In the genomic region with DNA sequence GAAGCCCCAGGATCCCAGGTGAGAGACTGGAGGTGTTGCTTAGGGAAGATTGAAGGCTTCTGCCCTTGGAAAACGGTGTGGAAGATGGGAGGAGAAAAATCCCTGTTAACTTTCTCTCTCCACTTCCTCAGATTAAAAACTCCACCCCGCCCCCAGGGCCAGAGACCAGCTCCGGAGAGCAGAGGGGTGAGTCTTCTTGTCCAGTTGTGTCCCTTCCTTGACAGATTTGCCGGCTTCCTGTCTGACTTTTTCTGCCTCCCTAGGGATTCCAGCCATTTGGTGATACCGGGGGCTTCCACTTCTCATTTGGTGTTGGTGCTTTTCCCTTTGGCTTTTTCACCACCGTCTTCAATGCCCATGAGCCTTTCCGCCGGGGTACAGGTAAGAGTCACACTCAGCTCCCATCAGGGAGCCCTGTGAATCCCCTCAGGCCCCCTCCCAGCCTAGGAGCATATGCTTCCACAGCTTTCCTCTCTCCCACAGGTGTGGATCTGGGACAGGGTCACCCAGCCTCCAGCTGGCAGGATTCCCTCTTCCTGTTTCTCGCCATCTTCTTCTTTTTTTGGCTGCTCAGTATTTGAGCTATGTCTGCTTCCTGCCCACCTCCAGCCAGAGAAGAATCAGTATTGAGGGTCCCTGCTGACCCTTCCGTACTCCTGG, we compare ENCODE assay signal across 10 cellular contexts. TPM values are rescaled to one million over a fixed set of nuclear protein-coding genes. Genes with fewer than 3 reads are reported as not detected.
DNase-seq lines count a peak whose midpoint lies in the region; ATAC-seq, FAIRE-seq and TF ChIP-seq lines count a peak whose summit lies in the region.
"Had no signal": no experiment of that assay in that cellular context is flagged by ENCODE, and none has a peak within 500 bp of the region (broad histone marks: within the 10 kb centered on the region; RNA-seq: fewer than 3 reads in every experiment).

No MANE protein-coding gene starts in this region.

- H3K4me2 ChIP-seq in smooth muscle cell = no peak overlapping the region

- H3K27me3 ChIP-seq in effector memory CD4-positive, alpha-beta T cell (replicated peaks; ENCODE audit: control insufficient read depth, insufficient read depth, low read length, poor library complexity, severe bottlenecking) = no peaks in the 10 kb centered on the region
- H3K27me3 ChIP-seq in smooth muscle cell (ENCODE audit: low read depth) (no peaks in the 10 kb centered on the region), small intestine (ENCODE audit: control insufficient read depth in 2 of 2, insufficient read depth in 2 of 2, low read length in 2 of 2) (no peaks in the 10 kb centered on the region)

- no peak for FAIRE-seq in small intestine (lab: Jason Lieb, UNC)
- FAIRE-seq: endometrium had no signal

- ATAC-seq in activated CD8-positive, alpha-beta memory T cell treated with anti-CD3 and anti-CD28 coated beads, Interleukin-2, amount 10 ng/mL, durations not matched to agents 7 days and 5 days = no peak
- no peak for ATAC-seq in T-cell (replicated peaks in 1 of 4)
- no peak for ATAC-seq in stimulated activated naive CD8-positive, alpha-beta T cell treated with anti-CD3 and anti-CD28 coated beads, Interleukin-15, amount 100 ng/mL, for 72 hours

- no peak overlapping the region for H2AFZ ChIP-seq in smooth muscle cell (ENCODE audit: low read depth)

- no peak overlapping the region for H3K4me3 ChIP-seq in effector memory CD4-positive, alpha-beta T cell (ENCODE audit: insufficient read depth, low read depth, low read length, poor library complexity, severe bottlenecking)
- H3K4me3 ChIP-seq in smooth muscle cell (no peak overlapping the region), small intestine (ENCODE audit: low read depth in 1 of 2, low read length in 2 of 2) (no peak overlapping the region)

- H3K9me3 Mint-ChIP-seq in activated CD8-positive, alpha-beta memory T cell treated with anti-CD3 and anti-CD28 coated beads, Interleukin-2, amount 10 ng/mL, durations not matched to agents 7 days and 5 days (ENCODE audit: low read depth) = no peaks in the 10 kb centered on the region
- H3K9me3 Mint-ChIP-seq in T-cell = no peaks in the 10 kb centered on the region
- H3K9me3 Mint-ChIP-seq in glutamatergic neuron (ENCODE audit: unreplicated experiment) = peaks cover 19% of the 10 kb centered on the region
- no peaks in the 10 kb centered on the region for H3K9me3 Mint-ChIP-seq in stimulated activated naive CD8-positive, alpha-beta T cell treated with anti-CD3 and anti-CD28 coated beads, Interleukin-15, amount 100 ng/mL, for 72 hours

- TF ChIP-seq CTCF in glutamatergic neuron (IDR thresholded peaks at IDR 0.05; ENCODE audit: partially characterized antibody, unreplicated experiment) (no peak), smooth muscle cell (IDR thresholded peaks at IDR 0.05; ENCODE audit: borderline replicate concordance, insufficient read depth, poor library complexity, severe bottlenecking) (no peak)

- H3K27ac Mint-ChIP-seq in activated CD8-positive, alpha-beta memory T cell treated with anti-CD3 and anti-CD28 coated beads, Interleukin-2, amount 10 ng/mL, durations not matched to agents 7 days and 5 days = peak overlapping the region; percentile 4
- H3K27ac Mint-ChIP-seq in T-cell (peak overlapping the region; percentile 96 to 99), glutamatergic neuron (ENCODE audit: unreplicated experiment) (no peak overlapping the region)
- peak overlapping the region in 1 of 2 donors; percentile 60 for H3K27ac Mint-ChIP-seq in stimulated activated naive CD8-positive, alpha-beta T cell treated with anti-CD3 and anti-CD28 coated beads, Interleukin-15, amount 100 ng/mL, for 72 hours

- peaks cover 39% of the 10 kb centered on the region for H3K36me3 ChIP-seq in effector memory CD4-positive, alpha-beta T cell (ENCODE audit: control insufficient read depth, insufficient read depth, low read length)
- H3K36me3 ChIP-seq in smooth muscle cell (ENCODE audit: low read depth) = no peaks in the 10 kb centered on the region
- H3K36me3 ChIP-seq in small intestine (ENCODE audit: control insufficient read depth in 2 of 2, insufficient read depth in 2 of 2, low read length in 2 of 2) = peaks cover 3 to 6% of the 10 kb centered on the region in 2 donors

- H3K27me3 Mint-ChIP-seq in activated CD8-positive, alpha-beta memory T cell treated with anti-CD3 and anti-CD28 coated beads, Interleukin-2, amount 10 ng/mL, durations not matched to agents 7 days and 5 days = no peaks in the 10 kb centered on the region
- H3K27me3 Mint-ChIP-seq in T-cell (no peaks in the 10 kb centered on the region), glutamatergic neuron (ENCODE audit: unreplicated experiment) (peaks cover 20% of the 10 kb centered on the region)
- H3K27me3 Mint-ChIP-seq in stimulated activated naive CD8-positive, alpha-beta T cell treated with anti-CD3 and anti-CD28 coated beads, Interleukin-15, amount 100 ng/mL, for 72 hours = no peaks in the 10 kb centered on the region

- CTCF ChIA-PET in activated CD8-positive, alpha-beta memory T cell treated with anti-CD3 and anti-CD28 coated beads, Interleukin-2, amount 10 ng/mL, durations not matched to agents 7 days and 5 days (lab: Charles Lee) = interaction anchor here (0.8 to 4.6 kb wide), 6 partner anchors 9 to 659 kb away, joined by 3 to 31 read pairs (median 4); a partner anchor contains a TSS
- CTCF ChIA-PET in T-cell (lab: Charles Lee) = interaction anchor here in 1 of 2 donors (0.6 kb wide), 1 partner anchor 1687 kb away, joined by 3 read pairs; no protein-coding TSS in a partner anchor

- peaks cover 14% of the 10 kb centered on the region for H3K36me3 Mint-ChIP-seq in activated CD8-positive, alpha-beta memory T cell treated with anti-CD3 and anti-CD28 coated beads, Interleukin-2, amount 10 ng/mL, durations not matched to agents 7 days and 5 days
- peaks cover 17% of the 10 kb centered on the region for H3K36me3 Mint-ChIP-seq in T-cell
- peaks cover 5% of the 10 kb centered on the region for H3K36me3 Mint-ChIP-seq in glutamatergic neuron (ENCODE audit: unreplicated experiment)

- H3K79me2 ChIP-seq in smooth muscle cell (ENCODE audit: low read depth) = peaks cover 22% of the 10 kb centered on the region

- H3K27ac ChIP-seq in effector memory CD4-positive, alpha-beta T cell (ENCODE audit: insufficient read depth, low read length, poor library complexity, severe bottlenecking) = no peak overlapping the region
- H3K27ac ChIP-seq in smooth muscle cell (ENCODE audit: low read depth) (no peak overlapping the region), small intestine (ENCODE audit: low read depth in 1 of 2, low read length in 1 of 2) (no peak overlapping the region)

- POLR2A ChIA-PET in T-cell (lab: Charles Lee) = interaction anchor here in 1 of 2 donors (1.1 kb wide), 1 partner anchor 52 kb away, joined by 6 read pairs; a partner anchor contains a TSS

- H3K9ac ChIP-seq in smooth muscle cell (ENCODE audit: low read depth) = no peak overlapping the region

- peaks cover 34% of the 10 kb centered on the region for H3K4me1 ChIP-seq in effector memory CD4-positive, alpha-beta T cell (ENCODE audit: control insufficient read depth, insufficient read depth, low read length, poor library complexity, severe bottlenecking)
- H3K4me1 ChIP-seq in smooth muscle cell (ENCODE audit: low read depth) = peaks cover 10% of the 10 kb centered on the region
- H3K4me1 ChIP-seq in small intestine (ENCODE audit: control insufficient read depth in 2 of 2, insufficient read depth in 1 of 2, low read depth in 1 of 2, low read length in 1 of 2) = peaks cover 0 to 15% of the 10 kb centered on the region in 2 donors

- WGBS in smooth muscle cell (ENCODE audit: low lambda C conversion rate) = 92% methylated on average over 10 of the region's 10 CpGs
- 66 to 78% (median 69%) methylated on average over 10 of the region's 10 CpGs for WGBS in small intestine, 3 donors

- H4K20me1 ChIP-seq in smooth muscle cell (ENCODE audit: low read depth) = no peaks in the 10 kb centered on the region

- peaks cover 9% of the 10 kb centered on the region for H3F3A ChIP-seq in smooth muscle cell (ENCODE audit: low read depth)

- no peak overlapping the region for H3K4me3 Mint-ChIP-seq in activated CD8-positive, alpha-beta memory T cell treated with anti-CD3 and anti-CD28 coated beads, Interleukin-2, amount 10 ng/mL, durations not matched to agents 7 days and 5 days
- H3K4me3 Mint-ChIP-seq in T-cell (peak overlapping the region; percentile 92 to 98 (median 95)), glutamatergic neuron (ENCODE audit: unreplicated experiment) (peak overlapping the region; percentile 94)
- peak overlapping the region; percentile 86 to 94 for H3K4me3 Mint-ChIP-seq in stimulated activated naive CD8-positive, alpha-beta T cell treated with anti-CD3 and anti-CD28 coated beads, Interleukin-15, amount 100 ng/mL, for 72 hours

- H3K9me3 ChIP-seq in effector memory CD4-positive, alpha-beta T cell (ENCODE audit: control insufficient read depth, low read length) = no peaks in the 10 kb centered on the region
- H3K9me3 ChIP-seq in smooth muscle cell (replicated peaks; ENCODE audit: low read depth) (no peaks in the 10 kb centered on the region), small intestine (ENCODE audit: control insufficient read depth, low read depth) (no peaks in the 10 kb centered on the region)

- H3K4me1 Mint-ChIP-seq in activated CD8-positive, alpha-beta memory T cell treated with anti-CD3 and anti-CD28 coated beads, Interleukin-2, amount 10 ng/mL, durations not matched to agents 7 days and 5 days = peaks cover 39% of the 10 kb centered on the region
- peaks cover 67 to 76% (median 69%) of the 10 kb centered on the region in 3 donors for H3K4me1 Mint-ChIP-seq in T-cell
- peaks cover 33% of the 10 kb centered on the region for H3K4me1 Mint-ChIP-seq in glutamatergic neuron (ENCODE audit: low read depth, unreplicated experiment)
- H3K4me1 Mint-ChIP-seq in stimulated activated naive CD8-positive, alpha-beta T cell treated with anti-CD3 and anti-CD28 coated beads, Interleukin-15, amount 100 ng/mL, for 72 hours = peaks cover 69% of the 10 kb centered on the region

- no peak for DNase-seq in activated CD8-positive, alpha-beta memory T cell treated with anti-CD3 and anti-CD28 coated beads, Interleukin-2, amount 10 ng/mL, durations not matched to agents 7 days and 5 days
- no peak for DNase-seq in activated CD8-positive, alpha-beta memory T cell treated with anti-CD3 and anti-CD28 coated beads for 24 hours
- DNase-seq in T-cell (no peak), glutamatergic neuron (no peak), smooth muscle cell (lab: John Stamatoyannopoulos, UW; ENCODE audit: unreplicated experiment) (no peak), small intestine (no peak)
- no peak for DNase-seq in stimulated activated naive CD8-positive, alpha-beta T cell treated with anti-CD3 and anti-CD28 coated beads, Interleukin-15, amount 100 ng/mL, for 72 hours
- no peak for DNase-seq in effector memory CD4-positive, alpha-beta T cell
- DNase-seq: islet precursor cell had no signal

RNA-seq across cellular contexts. Expression of a gene that starts 1.7 kb away (rescaled TPM):
- 10 to 100 TPM; 41.0 to 51.9 TPM for total RNA-seq in activated CD8-positive, alpha-beta memory T cell treated with anti-CD3 and anti-CD28 coated beads, Interleukin-2, amount 10 ng/mL, durations not matched to agents 7 days and 5 days
- total RNA-seq in T-cell (10 to 100 TPM; 23.6 to 49.3 (median 44.6) TPM), glutamatergic neuron (ENCODE audit: unreplicated experiment) (103 TPM), smooth muscle cell (49.3 and 58.1 TPM in 2 replicates)
- polyA plus RNA-seq in smooth muscle cell (74.0 and 75.9 TPM in 2 replicates), small intestine (100 to 1,000 TPM; 114 to 232 (median 209) TPM)

RNA-seq across cellular contexts. Expression of a gene that starts 4.0 kb away (rescaled TPM):
- total RNA-seq in activated CD8-positive, alpha-beta memory T cell treated with anti-CD3 and anti-CD28 coated beads, Interleukin-2, amount 10 ng/mL, durations not matched to agents 7 days and 5 days = 10 to 100 TPM; 37.5 to 38.6 TPM
- total RNA-seq in T-cell (10 to 100 TPM; 23.5 to 34.6 (median 31.0) TPM), glutamatergic neuron (ENCODE audit: unreplicated experiment) (136 TPM), smooth muscle cell (60.5 and 71.1 TPM in 2 replicates)
- polyA plus RNA-seq in smooth muscle cell (51.8 and 52.4 TPM in 2 replicates), small intestine (10 to 100 TPM; 41.9 to 68.4 (median 58.1) TPM)

RNA-seq across cellular contexts. Expression of a gene that starts 4.2 kb away (rescaled TPM):
- 10 to 100 TPM; 20.7 to 22.0 TPM for total RNA-seq in activated CD8-positive, alpha-beta memory T cell treated with anti-CD3 and anti-CD28 coated beads, Interleukin-2, amount 10 ng/mL, durations not matched to agents 7 days and 5 days
- 10 to 100 TPM; 42.6 to 81.4 (median 67.7) TPM for total RNA-seq in T-cell
- total RNA-seq in glutamatergic neuron (ENCODE audit: unreplicated experiment) = 13.2 TPM
- 0.81 and 2.6 TPM in 2 replicates for total RNA-seq in smooth muscle cell
- polyA plus RNA-seq in smooth muscle cell = 2.5 and 6.4 TPM in 2 replicates
- polyA plus RNA-seq in small intestine = 10 to 100 TPM in 1 of 3 donors, 1 to 10 TPM in 2; 3.0 to 12.1 (median 6.4) TPM

RNA-seq across cellular contexts. Expression of a gene that starts 10.1 kb away (rescaled TPM):
- total RNA-seq in activated CD8-positive, alpha-beta memory T cell treated with anti-CD3 and anti-CD28 coated beads, Interleukin-2, amount 10 ng/mL, durations not matched to agents 7 days and 5 days = 10 to 100 TPM; 60.0 to 61.6 TPM
- total RNA-seq in T-cell (100 to 1,000 TPM; 124 to 171 (median 148) TPM), glutamatergic neuron (ENCODE audit: unreplicated experiment) (105 TPM), smooth muscle cell (33.2 and 43.6 TPM in 2 replicates)
- polyA plus RNA-seq in smooth muscle cell (11.6 and 14.0 TPM in 2 replicates), small intestine (10 to 100 TPM; 17.6 to 39.5 (median 20.4) TPM)

RNA-seq across cellular contexts. Expression of a gene that starts 12.6 kb away (rescaled TPM):
- 100 to 1,000 TPM; 171 to 196 TPM for total RNA-seq in activated CD8-positive, alpha-beta memory T cell treated with anti-CD3 and anti-CD28 coated beads, Interleukin-2, amount 10 ng/mL, durations not matched to agents 7 days and 5 days
- total RNA-seq in T-cell = 100 to 1,000 TPM; 267 to 311 (median 274) TPM
- total RNA-seq in glutamatergic neuron (ENCODE audit: unreplicated experiment) = 3.2 TPM
- total RNA-seq in smooth muscle cell = 4.8 and 5.3 TPM in 2 replicates
- 14.2 and 15.6 TPM in 2 replicates for polyA plus RNA-seq in smooth muscle cell
- polyA plus RNA-seq in small intestine = 10 to 100 TPM in 2 of 3 donors, 1 to 10 TPM in 1; 6.0 to 31.3 (median 13.9) TPM
